Comparison of ENCODE assay signal across 19 cellular contexts in genomic region chr7:2271273-2272026, GRCh38.
"Had no signal": no experiment of that assay in that cellular context is flagged by ENCODE, and none has a peak within 500 bp of the region (broad histone marks: within the 10 kb centered on the region; RNA-seq: fewer than 3 reads in every experiment).

No MANE protein-coding gene starts in this region.

- H2AFZ ChIP-seq: parathyroid adenoma had no signal

- DNase-seq: activated B cell treated with CpG ODN at 0.5 μM for 24 hours; activated CD4-positive, alpha-beta T cell treated with anti-CD3 and anti-CD28 coated beads for 48 hours; activated CD8-positive, alpha-beta memory T cell treated with anti-CD3 and anti-CD28 coated beads, Interleukin-2, amount 50 U/mL, for 4 hours; activated CD8-positive, alpha-beta T cell treated with anti-CD3 and anti-CD28 coated beads, Interleukin-2, amount 10 ng/mL, durations not matched to agents 7 days and 5 days; activated gamma-delta T cell; activated T-cell treated with anti-CD3 and anti-CD28 coated beads, Interleukin-2, amount 50 U/mL, for 48 hours; amniotic stem cell; body of pancreas; colonic mucosa; heart right ventricle; mammary epithelial cell; naive B cell; stimulated activated CD4-positive, alpha-beta T cell treated with anti-CD3 and anti-CD28 coated beads, Interleukin-2, amount 100 ng/mL, for 48 hours; stimulated activated naive CD4-positive, alpha-beta T cell; T-helper 17 cell; tibial artery; uterus had no signal

- H3K9ac ChIP-seq: parathyroid adenoma had no signal

- H3K4me1 ChIP-seq: body of pancreas, colonic mucosa, parathyroid adenoma, tibial artery, uterus had no signal

- H3K27ac ChIP-seq: body of pancreas, colonic mucosa, heart right ventricle, parathyroid adenoma, tibial artery, uterus had no signal

- H3K4me3 Mint-ChIP-seq: activated B cell treated with CpG ODN at 0.5 μM for 24 hours; activated CD8-positive, alpha-beta T cell treated with anti-CD3 and anti-CD28 coated beads, Interleukin-2, amount 10 ng/mL, durations not matched to agents 7 days and 5 days; activated naive CD8-positive, alpha-beta T cell; T-helper 17 cell had no signal

- H3K9me3 Mint-ChIP-seq: activated B cell treated with CpG ODN at 0.5 μM for 24 hours, naive B cell had no signal

- H3K9me3 ChIP-seq: body of pancreas, colonic mucosa, heart right ventricle, tibial artery, uterus had no signal

- ATAC-seq: activated CD8-positive, alpha-beta T cell treated with anti-CD3 and anti-CD28 coated beads, Interleukin-2, amount 10 ng/mL, durations not matched to agents 7 days and 5 days; body of pancreas; T-helper 17 cell had no signal

- H3K4me1 Mint-ChIP-seq: activated B cell treated with CpG ODN at 0.5 μM for 24 hours, naive B cell, T-helper 17 cell had no signal

- H3K27me3 Mint-ChIP-seq: activated B cell treated with CpG ODN at 0.5 μM for 24 hours; activated naive CD8-positive, alpha-beta T cell; naive B cell; T-helper 17 cell had no signal

- H3K27me3 ChIP-seq: body of pancreas, colonic mucosa, heart right ventricle, tibial artery, uterus had no signal

- H3K36me3 ChIP-seq: colonic mucosa, uterus had no signal

- H3K4me3 ChIP-seq: body of pancreas, colonic mucosa, heart right ventricle, tibial artery, uterus had no signal

- H3K79me2 ChIP-seq: parathyroid adenoma had no signal

- H3K27ac Mint-ChIP-seq: activated B cell treated with CpG ODN at 0.5 μM for 24 hours; activated CD8-positive, alpha-beta T cell treated with anti-CD3 and anti-CD28 coated beads, Interleukin-2, amount 10 ng/mL, durations not matched to agents 7 days and 5 days; activated naive CD8-positive, alpha-beta T cell; T-helper 17 cell had no signal
